10 cellular contexts compared by ENCODE assay signal in genomic region chr1:8016244-8017241, GRCh38.
DNase-seq lines count a peak whose midpoint lies in the region; ATAC-seq and FAIRE-seq lines count a peak whose summit lies in the region.
"Had no signal": no experiment of that assay in that cellular context is flagged by ENCODE, and none has a peak within 500 bp of the region (broad histone marks: within the 10 kb centered on the region; RNA-seq: fewer than 3 reads in every experiment).

No MANE protein-coding gene starts in this region.

- H3K4me1 ChIP-seq in HUES48 (ENCODE audit: control insufficient read depth, insufficient read depth, low read length): peaks cover 57% of the 10 kb centered on the region
- peaks cover 85% of the 10 kb centered on the region for H3K4me1 ChIP-seq in adipocyte (ENCODE audit: control insufficient read depth, insufficient read depth, low read length)
- H3K4me1 ChIP-seq in subcutaneous abdominal adipose tissue (ENCODE audit: control insufficient read depth in 5 of 5, insufficient read depth in 5 of 5, low read length in 5 of 5): peaks cover 6 to 48% (median 43%) of the 10 kb centered on the region in 5 donors

- H3K36me3 ChIP-seq in HUES48 (ENCODE audit: control insufficient read depth, insufficient read depth, low read length): peaks cover 34% of the 10 kb centered on the region
- H3K36me3 ChIP-seq in adipocyte (ENCODE audit: control insufficient read depth, insufficient read depth, low read length, severe bottlenecking): peaks cover 47% of the 10 kb centered on the region
- H3K36me3 ChIP-seq in subcutaneous abdominal adipose tissue (ENCODE audit: control insufficient read depth in 5 of 5, insufficient read depth in 5 of 5, low read length in 5 of 5): peaks cover 17 to 30% (median 27%) of the 10 kb centered on the region in 5 donors

- H3K4me3 ChIP-seq in HUES48 (ENCODE audit: low read depth, low read length) (no peak overlapping the region), adipocyte (ENCODE audit: low read length) (peak overlapping the region; percentile 70), subcutaneous abdominal adipose tissue (ENCODE audit: low read depth in 1 of 5, low read length in 5 of 5) (peak overlapping the region in 1 of 5 donors; percentile 6)

- H3K9ac ChIP-seq in HUES48 (ENCODE audit: low read depth, low read length): no peak overlapping the region
- H3K9ac ChIP-seq in adipocyte (ENCODE audit: low read length): peak overlapping the region; percentile 86
- peak overlapping the region in 1 of 5 donors; percentile 57 for H3K9ac ChIP-seq in subcutaneous abdominal adipose tissue (ENCODE audit: low read length in 5 of 5)

- no peak for ATAC-seq in HG03342 (IDR thresholded peaks at IDR 0.05; ENCODE audit: unreplicated experiment)
- ATAC-seq in activated CD4-positive, CD25-positive, alpha-beta regulatory T cell treated with anti-CD3 and anti-CD28 coated beads, Interleukin-2, amount 50 U/mL, for 24 hours: no peak
- ATAC-seq: stimulated activated memory B cell treated with anti-CD40 and anti-IgM and Interleukin-4, amounts not matched to agents 10 μg/mL and 1 μg/mL and 100 μg/mL, for 72 hours had no signal

- H3K27ac ChIP-seq in HUES48 (ENCODE audit: low read depth, low read length) (peak overlapping the region; percentile 30), subcutaneous abdominal adipose tissue (ENCODE audit: low read depth, low read length) (peak overlapping the region; percentile 78)

- H3K27me3 ChIP-seq in HUES48 (ENCODE audit: control insufficient read depth, insufficient read depth, low read length) (no peaks in the 10 kb centered on the region), adipocyte (replicated peaks; ENCODE audit: control insufficient read depth, insufficient read depth, low read length) (no peaks in the 10 kb centered on the region), subcutaneous abdominal adipose tissue (ENCODE audit: control insufficient read depth in 5 of 5, insufficient read depth in 4 of 5, low read length in 5 of 5) (no peaks in the 10 kb centered on the region)

- FAIRE-seq in islet of Langerhans (lab: Jason Lieb, UNC): peak; percentile 55

- DNase-seq in adipocyte (ENCODE audit: low read depth) (peak; percentile 46), SHP77 (lab: John Stamatoyannopoulos, UW) (no peak)
- no peak for DNase-seq in stimulated activated CD4-positive, alpha-beta T cell treated with anti-CD3 and anti-CD28 coated beads, Interleukin-15, amount 100 ng/mL, for 24 hours
- DNase-seq: occipital lobe had no signal

- H3K9me3 ChIP-seq in HUES48 (ENCODE audit: control insufficient read depth, insufficient read depth, low read length) (no peaks in the 10 kb centered on the region), adipocyte (ENCODE audit: control insufficient read depth, low read length) (no peaks in the 10 kb centered on the region), subcutaneous abdominal adipose tissue (ENCODE audit: control insufficient read depth in 5 of 5, low read length in 5 of 5) (no peaks in the 10 kb centered on the region)
